ENCODE assay signal across 17 cellular contexts in genomic region chr2:136126527-136126926, GRCh38. TPM values are rescaled to one million over a fixed set of nuclear protein-coding genes. Genes with fewer than 3 reads are reported as not detected.
A peak's percentile ranks its signal among the peaks of the same experiment; 100 is the strongest.
DNase-seq lines count a peak whose midpoint lies in the region; ATAC-seq and TF ChIP-seq lines count a peak whose summit lies in the region.
"Had no signal": no experiment of that assay in that cellular context is flagged by ENCODE, and none has a peak within 500 bp of the region (broad histone marks: within the 10 kb centered on the region; RNA-seq: fewer than 3 reads in every experiment).

No MANE protein-coding gene starts in this region.

- H3K4me3 ChIP-seq in naive thymus-derived CD4-positive, alpha-beta T cell (ENCODE audit: low read length), result no peak overlapping the region
- H3K4me3 ChIP-seq: cardiac muscle cell had no signal

- no peaks in the 10 kb centered on the region for H3K36me3 ChIP-seq in naive thymus-derived CD4-positive, alpha-beta T cell (ENCODE audit: control insufficient read depth in 2 of 3, insufficient read depth in 3 of 3, low read length in 3 of 3)
- H3K36me3 ChIP-seq: cardiac muscle cell had no signal

- no peaks in the 10 kb centered on the region for H3K36me3 Mint-ChIP-seq in T-cell
- peaks cover 0 to 11% (median 0%) of the 10 kb centered on the region in 5 donors for H3K36me3 Mint-ChIP-seq in naive thymus-derived CD4-positive, alpha-beta T cell
- H3K36me3 Mint-ChIP-seq: type B pancreatic cell had no signal

- H3K9me3 ChIP-seq in naive thymus-derived CD4-positive, alpha-beta T cell (ENCODE audit: control insufficient read depth in 2 of 3, low read length in 3 of 3), result no peaks in the 10 kb centered on the region

- no peaks in the 10 kb centered on the region for H3K27me3 ChIP-seq in naive thymus-derived CD4-positive, alpha-beta T cell (ENCODE audit: control insufficient read depth in 2 of 2, insufficient read depth in 2 of 2, low read length in 2 of 2)
- H3K27me3 ChIP-seq: cardiac muscle cell had no signal

- POLR2A ChIA-PET in T-cell (lab: Charles Lee) (interaction anchor here (0.7 to 4.7 kb wide), 3 partner anchors 8 to 43 kb away, joined by 3 to 64 read pairs (median 21); no protein-coding TSS in a partner anchor), GM10248 (lab: Yijun Ruan, JAX) (no interaction called here)
- POLR2A ChIA-PET in naive thymus-derived CD4-positive, alpha-beta T cell (lab: Charles Lee), result interaction anchor here (0.6 to 6.0 kb wide), 7 partner anchors 8 to 250 kb away, joined by 3 to 178 read pairs (median 6); no protein-coding TSS in a partner anchor

- H3K27ac ChIP-seq in naive thymus-derived CD4-positive, alpha-beta T cell (ENCODE audit: low read depth, low read length), result peak overlapping the region; percentile 99
- H3K27ac ChIP-seq: 22Rv1, cardiac muscle cell, parathyroid adenoma had no signal

- CTCF ChIA-PET in T-cell (lab: Charles Lee), result no interaction called here
- CTCF ChIA-PET in naive thymus-derived CD4-positive, alpha-beta T cell (lab: Charles Lee), result interaction anchor here (0.7 kb wide), 1 partner anchor 173 kb away, joined by 3 read pairs; no protein-coding TSS in a partner anchor
- CTCF ChIA-PET in GM10248 (lab: Yijun Ruan, JAX), result interaction anchor here (1.2 to 1.5 kb wide), 2 partner anchors 10 to 70 kb away, joined by 3 to 5 read pairs; no protein-coding TSS in a partner anchor

- TF ChIP-seq CTCF in GM10248 (IDR thresholded peaks at IDR 0.05; ENCODE audit: control extremely low read depth, extremely low read depth, low read depth, missing control alignments), result no peak

- peaks cover 97 to 99% (median 99%) of the 10 kb centered on the region in 3 donors for H3K4me1 Mint-ChIP-seq in T-cell
- peaks cover 51 to 100% (median 96%) of the 10 kb centered on the region in 7 donors for H3K4me1 Mint-ChIP-seq in naive thymus-derived CD4-positive, alpha-beta T cell

- no peaks in the 10 kb centered on the region for H3K27me3 Mint-ChIP-seq in T-cell
- peaks cover 0 to 76% (median 0%) of the 10 kb centered on the region in 5 donors for H3K27me3 Mint-ChIP-seq in naive thymus-derived CD4-positive, alpha-beta T cell

- peak; percentile 14 for DNase-seq in DMS 273 (lab: John Stamatoyannopoulos, UW; ENCODE audit: unreplicated experiment)
- no peak for DNase-seq in DMS 273 treated with DMSO at 0.1 percent for 48 hours (lab: John Stamatoyannopoulos, UW)
- peak; percentile 95 for DNase-seq in DMS79 treated with DMSO at 0.1 percent for 48 hours (lab: John Stamatoyannopoulos, UW)
- no peak for DNase-seq in T-cell
- peak in 1 of 9 donors; percentile 26 for DNase-seq in naive thymus-derived CD4-positive, alpha-beta T cell
- DNase-seq in GM10248 (ENCODE audit: extremely low spot score), result no peak
- no peak for DNase-seq in GDM1 (lab: John Stamatoyannopoulos, UW)
- DNase-seq: activated CD4-positive, alpha-beta T cell treated with anti-CD3 and anti-CD28 coated beads for 4 hours; C1 segment of cervical spinal cord; NCI-H1105; SIG-M5; stimulated activated CD4-positive, alpha-beta T cell treated with anti-CD3 and anti-CD28 coated beads, Interleukin-4, amount 100 ng/mL, for 4 hours had no signal

- ATAC-seq in T-cell (replicated peaks in 1 of 4) (no peak), HG03025 (IDR thresholded peaks at IDR 0.05; ENCODE audit: low FRiP score, unreplicated experiment) (no peak)
- no peak for ATAC-seq in naive thymus-derived CD4-positive, alpha-beta T cell

- H3K4me3 Mint-ChIP-seq in T-cell, result peak overlapping the region; percentile 0 to 69 (median 53)
- H3K4me3 Mint-ChIP-seq in naive thymus-derived CD4-positive, alpha-beta T cell, result peak overlapping the region in 9 of 10 donors; percentile 67 to 92 (median 78)

- intact Hi-C loops in naive thymus-derived CD4-positive, alpha-beta T cell (cut with micrococcal nuclease), result no loop called here

- H3K9me3 Mint-ChIP-seq in T-cell, result peaks cover 0 to 3% (median 0%) of the 10 kb centered on the region in 3 donors
- peaks cover 0 to 4% (median 0%) of the 10 kb centered on the region in 11 donors for H3K9me3 Mint-ChIP-seq in naive thymus-derived CD4-positive, alpha-beta T cell
- H3K9me3 Mint-ChIP-seq: type B pancreatic cell had no signal

- peak overlapping the region; percentile 96 to 97 for H3K27ac Mint-ChIP-seq in T-cell
- H3K27ac Mint-ChIP-seq in naive thymus-derived CD4-positive, alpha-beta T cell, result peak overlapping the region in 8 of 9 donors; percentile 99 to 100 (median 99)
- H3K27ac Mint-ChIP-seq: type B pancreatic cell had no signal

- peaks cover 76 to 85% of the 10 kb centered on the region in 2 donors for H3K4me1 ChIP-seq in naive thymus-derived CD4-positive, alpha-beta T cell (ENCODE audit: control insufficient read depth in 2 of 2, insufficient read depth in 2 of 2, low read length in 2 of 2)
- H3K4me1 ChIP-seq: parathyroid adenoma had no signal

RNA-seq across cellular contexts. Expression of gene CXCR4, which starts 8.6 kb away (rescaled TPM):
- total RNA-seq in T-cell, result 1,000 to 10,000 TPM in 2 of 5 donors, 100 to 1,000 TPM in 3; 274 to 1,514 (median 326) TPM
- total RNA-seq in naive thymus-derived CD4-positive, alpha-beta T cell, result 1,000 to 10,000 TPM in 1 of 5 experiments, 100 to 1,000 TPM in 4; 239 to 1,323 (median 255) TPM
- polyA plus RNA-seq in naive thymus-derived CD4-positive, alpha-beta T cell, result 100 to 1,000 TPM; 368 to 502 TPM

Comparison
In these comparisons a context has a peak if more than half of its experiments do, and no peak if none do; other contexts are left out.
1. DNase-seq: peak in DMS 273 (single experiment) and DMS79 treated with DMSO at 0.1 percent for 48 hours (single experiment); none in DMS 273 treated with DMSO at 0.1 percent for 48 hours (single experiment), T-cell (0 of 34), GM10248 (single experiment) and GDM1 (single experiment).
2. CTCF ChIA-PET loops: an anchor here in naive thymus-derived CD4-positive, alpha-beta T cell (0.7 kb wide) and GM10248 (1.2 to 1.5 kb wide); none called in T-cell.